9 cellular contexts compared by ENCODE assay signal in the genomic region with DNA sequence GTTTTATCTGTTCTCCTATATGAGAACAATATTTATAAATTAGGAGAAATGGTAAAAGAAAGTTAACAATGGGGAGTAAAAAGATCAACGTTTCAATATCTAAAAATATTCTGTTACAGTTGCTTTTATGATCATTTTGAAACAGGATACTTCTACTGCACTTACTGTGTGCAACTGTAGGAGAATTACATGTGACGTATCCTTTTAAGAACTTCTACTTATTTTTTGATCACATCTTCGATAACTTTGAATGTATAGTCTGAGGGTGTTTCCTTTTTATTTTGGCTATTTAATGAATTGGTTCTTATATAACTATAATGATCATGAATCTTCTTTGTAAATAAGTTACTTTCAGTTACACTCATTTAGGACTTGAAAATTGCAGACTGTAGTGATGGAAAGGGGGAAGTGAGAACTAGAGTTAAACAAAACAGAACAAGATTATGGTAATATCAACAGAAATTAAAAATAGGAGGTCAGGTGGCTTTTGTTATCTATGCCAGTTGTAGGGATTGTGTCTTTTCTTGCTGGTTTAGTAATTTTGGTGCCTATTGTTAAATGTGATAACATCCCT.
DNase-seq lines count a peak whose midpoint lies in the region; ATAC-seq and TF ChIP-seq lines count a peak whose summit lies in the region.
"Had no signal": no experiment of that assay in that cellular context is flagged by ENCODE, and none has a peak within 500 bp of the region (broad histone marks: within the 10 kb centered on the region; RNA-seq: fewer than 3 reads in every experiment).

No MANE protein-coding gene starts in this region.

- no peak overlapping the region for H3K4me3 Mint-ChIP-seq in stimulated activated naive B cell treated with anti-CD40 and anti-IgM and Interleukin-4, amounts not matched to agents 10 μg/mL and 1 μg/mL and 100 μg/mL, for 72 hours

- H3K9me3 ChIP-seq in prostate gland: no peaks in the 10 kb centered on the region
- H3K9me3 ChIP-seq: esophagus squamous epithelium, psoas muscle had no signal

- H3K27me3 ChIP-seq in prostate gland (replicated peaks; ENCODE audit: insufficient read depth): no peaks in the 10 kb centered on the region
- H3K27me3 ChIP-seq: esophagus squamous epithelium had no signal

- intact Hi-C loops in prostate gland (cut with DNase I): no loop called here

- peak; percentile 88 for ATAC-seq in GM19043 (IDR thresholded peaks at IDR 0.05; ENCODE audit: low read depth, unreplicated experiment)
- ATAC-seq in HG02678 (IDR thresholded peaks at IDR 0.05; ENCODE audit: unreplicated experiment): peak; percentile 90
- ATAC-seq in HG03521 (IDR thresholded peaks at IDR 0.05; ENCODE audit: unreplicated experiment): peak; percentile 81
- peak; percentile 96 to 98 for ATAC-seq in stimulated activated naive B cell treated with anti-CD40 and anti-IgM and Interleukin-4, amounts not matched to agents 10 μg/mL and 1 μg/mL and 100 μg/mL, for 72 hours (replicated peaks)
- ATAC-seq: psoas muscle had no signal

- H3K36me3 ChIP-seq in prostate gland: no peaks in the 10 kb centered on the region
- H3K36me3 ChIP-seq: esophagus squamous epithelium had no signal

- H3K36me3 Mint-ChIP-seq in stimulated activated naive B cell treated with anti-CD40 and anti-IgM and Interleukin-4, amounts not matched to agents 10 μg/mL and 1 μg/mL and 100 μg/mL, for 72 hours: no peaks in the 10 kb centered on the region

- TF ChIP-seq POLR2A in prostate gland (IDR thresholded peaks at IDR 0.05): no peak

- TF ChIP-seq CTCF in prostate gland (IDR thresholded peaks at IDR 0.05): no peak

- no peak overlapping the region for H3K27ac Mint-ChIP-seq in stimulated activated naive B cell treated with anti-CD40 and anti-IgM and Interleukin-4, amounts not matched to agents 10 μg/mL and 1 μg/mL and 100 μg/mL, for 72 hours

- WGBS in prostate gland: 73% methylated on average over 3 of the region's 3 CpGs

- no peaks in the 10 kb centered on the region for H3K4me1 ChIP-seq in prostate gland (replicated peaks)
- H3K4me1 ChIP-seq: esophagus squamous epithelium, psoas muscle had no signal

- no peak for DNase-seq in stimulated activated naive B cell treated with anti-CD40 and anti-IgM and Interleukin-4, amounts not matched to agents 10 μg/mL and 1 μg/mL and 100 μg/mL, for 72 hours
- no peak for DNase-seq in prostate gland (ENCODE audit: low spot score)
- DNase-seq in NCI-H128 (lab: John Stamatoyannopoulos, UW; ENCODE audit: unreplicated experiment): no peak
- DNase-seq in NCI-H1092 treated with DMSO at 0.1 percent for 48 hours (lab: John Stamatoyannopoulos, UW): no peak
- DNase-seq: esophagus squamous epithelium, psoas muscle had no signal

- no peak overlapping the region for H3K27ac ChIP-seq in prostate gland
- H3K27ac ChIP-seq: esophagus squamous epithelium, psoas muscle had no signal

- H3K9me3 Mint-ChIP-seq in stimulated activated naive B cell treated with anti-CD40 and anti-IgM and Interleukin-4, amounts not matched to agents 10 μg/mL and 1 μg/mL and 100 μg/mL, for 72 hours: peaks cover 0 to 2% of the 10 kb centered on the region in 2 donors

- no peak overlapping the region for H3K4me3 ChIP-seq in prostate gland
- H3K4me3 ChIP-seq: esophagus squamous epithelium, psoas muscle had no signal

- H3K27me3 Mint-ChIP-seq in stimulated activated naive B cell treated with anti-CD40 and anti-IgM and Interleukin-4, amounts not matched to agents 10 μg/mL and 1 μg/mL and 100 μg/mL, for 72 hours: no peaks in the 10 kb centered on the region

- H3K4me1 Mint-ChIP-seq in stimulated activated naive B cell treated with anti-CD40 and anti-IgM and Interleukin-4, amounts not matched to agents 10 μg/mL and 1 μg/mL and 100 μg/mL, for 72 hours: peaks cover 20 to 44% of the 10 kb centered on the region in 2 donors
